Comparison of ENCODE assay signal across 13 cellular contexts in genomic region chr10:76558586-76558985, GRCh38.
A peak's percentile ranks its signal among the peaks of the same experiment; 100 is the strongest.
DNase-seq lines count a peak whose midpoint lies in the region; ATAC-seq, FAIRE-seq and TF ChIP-seq lines count a peak whose summit lies in the region.
"Had no signal": no experiment of that assay in that cellular context is flagged by ENCODE, and none has a peak within 500 bp of the region (broad histone marks: within the 10 kb centered on the region; RNA-seq: fewer than 3 reads in every experiment).

No MANE protein-coding gene starts in this region.

- H3K36me3 ChIP-seq in cardiac muscle cell (no peaks in the 10 kb centered on the region), left ventricle myocardium inferior (no peaks in the 10 kb centered on the region), HepG2 (replicated peaks in 1 of 2; ENCODE audit: control insufficient read depth in 1 of 2, insufficient read depth in 2 of 2, low read length in 2 of 2) (no peaks in the 10 kb centered on the region), urinary bladder (ENCODE audit: insufficient read depth) (no peaks in the 10 kb centered on the region)
- H3K36me3 ChIP-seq: HAP-1 had no signal

- peaks cover 54% of the 10 kb centered on the region for H3K4me1 ChIP-seq in cardiac muscle cell (ENCODE audit: low read depth)
- peaks cover 29% of the 10 kb centered on the region for H3K4me1 ChIP-seq in left ventricle myocardium inferior
- H3K4me1 ChIP-seq in HepG2 (ENCODE audit: insufficient read depth, low read length): peaks cover 33% of the 10 kb centered on the region
- H3K4me1 ChIP-seq in urinary bladder (ENCODE audit: insufficient read depth): peaks cover 2% of the 10 kb centered on the region
- H3K4me1 ChIP-seq: HAP-1 had no signal

- CTCF ChIA-PET in HepG2 (lab: Yijun Ruan, JAX; ENCODE audit: low intra/inter-chr PET ratio, low total read pairs): no interaction called here
- CTCF ChIA-PET in activated CD8-positive, alpha-beta memory T cell treated with anti-CD3 and anti-CD28 coated beads, Interleukin-2, amount 10 ng/mL, durations not matched to agents 7 days and 5 days (lab: Charles Lee): no interaction called here

- no peaks in the 10 kb centered on the region for H3K27me3 ChIP-seq in cardiac muscle cell
- H3K27me3 ChIP-seq in left ventricle myocardium inferior (ENCODE audit: low read depth): no peaks in the 10 kb centered on the region
- no peaks in the 10 kb centered on the region for H3K27me3 ChIP-seq in HepG2 (ENCODE audit: control insufficient read depth in 1 of 2, insufficient read depth in 2 of 2, low read length in 2 of 2)

- no peak for FAIRE-seq in HepG2 (lab: Jason Lieb, UNC)
- no peak for FAIRE-seq in GM19239 (lab: Jason Lieb, UNC)

- POLR2A ChIA-PET in HepG2 (lab: Yijun Ruan, JAX): no interaction called here

- peak in 1 of 2 donors; percentile 63 for DNase-seq in cardiac muscle cell (ENCODE audit: low read depth in 1 of 2, low spot score in 1 of 2)
- DNase-seq in left ventricle myocardium inferior: no peak
- DNase-seq in cardiac fibroblast (ENCODE audit: low read depth in 2 of 2): peak; percentile 62 to 83
- peak; percentile 45 for DNase-seq in HepG2 (ENCODE audit: low spot score)
- DNase-seq in GM19239 (ENCODE audit: insufficient read length, low spot score): no peak
- no peak for DNase-seq in HK-2 (ENCODE audit: unreplicated experiment)
- no peak for DNase-seq in activated CD8-positive, alpha-beta memory T cell treated with anti-CD3 and anti-CD28 coated beads, Interleukin-2, amount 10 ng/mL, durations not matched to agents 7 days and 5 days
- DNase-seq: AML-193, erythroblast, NCI-H82, T-helper 17 cell had no signal

- no peak overlapping the region for H3K9ac ChIP-seq in HepG2 (ENCODE audit: insufficient read depth, low read depth, low read length)

- H3K4me1 Mint-ChIP-seq in activated CD8-positive, alpha-beta memory T cell treated with anti-CD3 and anti-CD28 coated beads, Interleukin-2, amount 10 ng/mL, durations not matched to agents 7 days and 5 days: no peaks in the 10 kb centered on the region
- H3K4me1 Mint-ChIP-seq: T-helper 17 cell had no signal

- TF ChIP-seq EP300 in HepG2 (IDR thresholded peaks at IDR 0.05; ENCODE audit: low read depth in 2 of 2, low read length in 2 of 2): peak in 1 of 2 experiments; percentile 7; a peak in 1 of 4 replicates
- no peak for TF ChIP-seq EP300 in HepG2 (CRISPR knock-in tag; IDR thresholded peaks at IDR 0.05; ENCODE audit: borderline replicate concordance)

- TF ChIP-seq POLR2A in HepG2 (IDR thresholded peaks at IDR 0.05; ENCODE audit: insufficient read depth in 1 of 2, low read depth in 2 of 2, low read length in 2 of 2): no peak

- no peak for TF ChIP-seq CTCF in cardiac muscle cell (IDR thresholded peaks at IDR 0.05; ENCODE audit: low read depth, low read length)
- TF ChIP-seq CTCF in left ventricle myocardium inferior (IDR thresholded peaks at IDR 0.05; ENCODE audit: borderline replicate concordance): no peak
- no peak for TF ChIP-seq CTCF in cardiac fibroblast (IDR thresholded peaks at IDR 0.05; ENCODE audit: low read depth, low read length)
- no peak for TF ChIP-seq CTCF in HepG2 (CRISPR knock-in tag; IDR thresholded peaks at IDR 0.05)

- no peaks in the 10 kb centered on the region for H3K9me3 ChIP-seq in cardiac muscle cell (ENCODE audit: low read depth)
- H3K9me3 ChIP-seq in left ventricle myocardium inferior (replicated peaks): no peaks in the 10 kb centered on the region
- no peaks in the 10 kb centered on the region for H3K9me3 ChIP-seq in HepG2 (ENCODE audit: low read length)
- H3K9me3 ChIP-seq: HAP-1 had no signal

- H3K27ac Mint-ChIP-seq in activated CD8-positive, alpha-beta memory T cell treated with anti-CD3 and anti-CD28 coated beads, Interleukin-2, amount 10 ng/mL, durations not matched to agents 7 days and 5 days: no peak overlapping the region
- H3K27ac Mint-ChIP-seq: T-helper 17 cell had no signal

- H3K27ac ChIP-seq in cardiac muscle cell (peak overlapping the region; percentile 44), left ventricle myocardium inferior (replicated peaks) (no peak overlapping the region), HepG2 (ENCODE audit: extremely low read length, insufficient read depth, low read length) (no peak overlapping the region), urinary bladder (ENCODE audit: low read depth) (peak overlapping the region; percentile 34)

- no peaks in the 10 kb centered on the region for H3K79me2 ChIP-seq in HepG2 (ENCODE audit: insufficient read depth, low read length)

- H3K9me3 Mint-ChIP-seq in activated CD8-positive, alpha-beta memory T cell treated with anti-CD3 and anti-CD28 coated beads, Interleukin-2, amount 10 ng/mL, durations not matched to agents 7 days and 5 days (ENCODE audit: low read depth): no peaks in the 10 kb centered on the region

- BruUV-seq in HepG2 (replicated peaks; lab: Mats Ljungman, UMichigan): no TSS peak

- H3K27me3 Mint-ChIP-seq in activated CD8-positive, alpha-beta memory T cell treated with anti-CD3 and anti-CD28 coated beads, Interleukin-2, amount 10 ng/mL, durations not matched to agents 7 days and 5 days: no peaks in the 10 kb centered on the region
- H3K27me3 Mint-ChIP-seq: T-helper 17 cell had no signal

- no peak for TF ChIP-seq RAD21 in HepG2 (CRISPR knock-in tag; IDR thresholded peaks at IDR 0.05)

- no peak overlapping the region for H3K4me3 Mint-ChIP-seq in activated CD8-positive, alpha-beta memory T cell treated with anti-CD3 and anti-CD28 coated beads, Interleukin-2, amount 10 ng/mL, durations not matched to agents 7 days and 5 days
- H3K4me3 Mint-ChIP-seq: T-helper 17 cell had no signal

- 20% methylated on average over 1 of the region's 1 CpG for WGBS in HepG2 (ENCODE audit: low lambda C conversion rate)
- 52% methylated on average over 1 of the region's 1 CpG for whole genome bisulfite sequencing in urinary bladder

- peak; percentile 69 for ATAC-seq in HepG2
- no peak for ATAC-seq in activated CD8-positive, alpha-beta memory T cell treated with anti-CD3 and anti-CD28 coated beads, Interleukin-2, amount 10 ng/mL, durations not matched to agents 7 days and 5 days
- ATAC-seq: T-helper 17 cell had no signal

- no peak overlapping the region for H2AFZ ChIP-seq in HepG2 (ENCODE audit: low read length)

- H3K4me2 ChIP-seq in HepG2 (ENCODE audit: low read depth, low read length): peak overlapping the region; percentile 6; the same call in 1 of the 2 replicates

- intact Hi-C loops in left ventricle myocardium inferior (cut with micrococcal nuclease): no loop called here
- intact Hi-C loops in HepG2 (cut with micrococcal nuclease; ENCODE audit: unreplicated experiment): no loop called here

- no peaks in the 10 kb centered on the region for H4K20me1 ChIP-seq in HepG2 (ENCODE audit: insufficient read depth, low read length)

- in situ Hi-C loops in HepG2 (cut with HindIII; ENCODE audit: extremely low pct_ligation_motif_present, low pct_unique_long_range_greater_than_20kb): no loop called here

- H3K4me3 ChIP-seq in cardiac muscle cell (no peak overlapping the region), left ventricle myocardium inferior (no peak overlapping the region), cardiac fibroblast (replicated peaks in 1 of 2; ENCODE audit: low read depth in 2 of 2, low read length in 2 of 2) (no peak overlapping the region), HepG2 (replicated peaks in 1 of 3; ENCODE audit: insufficient read depth in 1 of 3, low read depth in 2 of 3, low read length in 3 of 3) (no peak overlapping the region), urinary bladder (ENCODE audit: low read depth, low read length) (no peak overlapping the region)
- H3K4me3 ChIP-seq: HAP-1 had no signal

- no peaks in the 10 kb centered on the region for H3K36me3 Mint-ChIP-seq in activated CD8-positive, alpha-beta memory T cell treated with anti-CD3 and anti-CD28 coated beads, Interleukin-2, amount 10 ng/mL, durations not matched to agents 7 days and 5 days

TF ChIP-seq in HepG2, 621 proteins besides CTCF, POLR2A, EP300 and RAD21 (continues in another document):
- no peak for TF ChIP-seq BRF2 (CRISPR knock-in tag; IDR thresholded peaks at IDR 0.05)
- peak; percentile 64 for TF ChIP-seq PPARG (CRISPR knock-in tag; conservative IDR thresholded peaks at IDR 0.05)
- peak; percentile 81 for TF ChIP-seq FOXA3 (CRISPR knock-in tag; IDR thresholded peaks at IDR 0.05)
- TF ChIP-seq BCL6 (CRISPR knock-in tag; IDR thresholded peaks at IDR 0.05): peak; percentile 21; the same call in 1 of the 2 replicates
- TF ChIP-seq KLF9 (CRISPR knock-in tag; IDR thresholded peaks at IDR 0.05; ENCODE audit: low read depth): no peak
- TF ChIP-seq PBX2 (CRISPR knock-in tag; IDR thresholded peaks at IDR 0.05): no peak
- no peak for TF ChIP-seq ZKSCAN1 (IDR thresholded peaks at IDR 0.05; ENCODE audit: low read length)
- peak; percentile 74 for TF ChIP-seq CEBPG (CRISPR knock-in tag; IDR thresholded peaks at IDR 0.05)
- no peak for TF ChIP-seq POLR2AphosphoS5 (IDR thresholded peaks at IDR 0.05; ENCODE audit: low read depth, low read length)

Comparison
In these comparisons a context has a peak if more than half of its experiments do, and no peak if none do; other contexts are left out.
1. H3K27ac ChIP-seq: peak in cardiac muscle cell (single experiment) and urinary bladder (single experiment); none in left ventricle myocardium inferior (single experiment) and HepG2 (single experiment).
2. DNase-seq: peak in cardiac fibroblast (2 of 2) and HepG2 (single experiment); none in left ventricle myocardium inferior (single experiment), GM19239 (single experiment), HK-2 (single experiment) and activated CD8-positive, alpha-beta memory T cell treated with anti-CD3 and anti-CD28 coated beads, Interleukin-2, amount 10 ng/mL, durations not matched to agents 7 days and 5 days (single experiment).